13 cellular contexts compared by ENCODE assay signal in genomic region chr2:241339839-241340471, GRCh38.
DNase-seq lines count a peak whose midpoint lies in the region; ATAC-seq and TF ChIP-seq lines count a peak whose summit lies in the region.
"Had no signal": no experiment of that assay in that cellular context is flagged by ENCODE, and none has a peak within 500 bp of the region (broad histone marks: within the 10 kb centered on the region; RNA-seq: fewer than 3 reads in every experiment).

No MANE protein-coding gene starts in this region.

- H3K36me3 ChIP-seq in neutrophil = peaks cover 59% of the 10 kb centered on the region

- peaks cover 32 to 33% of the 10 kb centered on the region in 2 experiments for H3K4me1 ChIP-seq in neutrophil (ENCODE audit: control insufficient read depth in 1 of 2, insufficient read depth in 1 of 2, low read depth in 1 of 2, low read length in 1 of 2)

- H3K27ac ChIP-seq in neutrophil = peak overlapping the region; percentile 70

- no peak for TF ChIP-seq CTCF in choroid plexus epithelial cell (conservative IDR thresholded peaks at IDR 0.05; ENCODE audit: low read depth, low read length)
- TF ChIP-seq CTCF in neutrophil (IDR thresholded peaks at IDR 0.05) = no peak

- H3K4me3 ChIP-seq in choroid plexus epithelial cell (ENCODE audit: low read depth, low read length) (no peak overlapping the region), neutrophil (ENCODE audit: low read depth in 1 of 2, low read length in 1 of 2) (no peak overlapping the region)
- H3K4me3 ChIP-seq: adrenal gland, K562, stomach had no signal

- no peaks in the 10 kb centered on the region for H3K27me3 ChIP-seq in neutrophil
- H3K27me3 ChIP-seq: adrenal gland, stomach had no signal

- ATAC-seq in HG03521 (IDR thresholded peaks at IDR 0.05; ENCODE audit: unreplicated experiment) (no peak), HG02610 (IDR thresholded peaks at IDR 0.05; ENCODE audit: unreplicated experiment) (no peak)
- ATAC-seq: K562 had no signal

- H3K9me3 ChIP-seq in neutrophil = no peaks in the 10 kb centered on the region
- H3K9me3 ChIP-seq: adrenal gland, stomach had no signal

- DNase-seq in HCEC 1CT (peak; percentile 69), NCI-H2029 treated with DMSO at 0.1 percent for 48 hours (lab: John Stamatoyannopoulos, UW) (peak; percentile 15), choroid plexus epithelial cell (ENCODE audit: low read depth) (peak; percentile 47), NCI-H1930 (lab: John Stamatoyannopoulos, UW) (no peak)
- DNase-seq: adrenal gland, foreskin fibroblast, NCI-H146, SHP77, stomach had no signal

Comparison
In these comparisons a context has a peak if more than half of its experiments do, and no peak if none do; other contexts are left out.
1. DNase-seq: peak in HCEC 1CT (single experiment), NCI-H2029 treated with DMSO at 0.1 percent for 48 hours (single experiment) and choroid plexus epithelial cell (single experiment); none in NCI-H1930 (0 of 2).